Comparison of ENCODE assay signal across 11 cellular contexts in genomic region chr3:87272718-87273337, GRCh38. TPM values are rescaled to one million over a fixed set of nuclear protein-coding genes. Genes with fewer than 3 reads are reported as not detected.
DNase-seq lines count a peak whose midpoint lies in the region; ATAC-seq lines count a peak whose summit lies in the region.
"Had no signal": no experiment of that assay in that cellular context is flagged by ENCODE, and none has a peak within 500 bp of the region (broad histone marks: within the 10 kb centered on the region; RNA-seq: fewer than 3 reads in every experiment).

No MANE protein-coding gene starts in this region.

- ATAC-seq in GM18868 (IDR thresholded peaks at IDR 0.05; ENCODE audit: unreplicated experiment) (peak; percentile 91), GM21423 (IDR thresholded peaks at IDR 0.05; ENCODE audit: unreplicated experiment) (peak; percentile 80), HG03025 (IDR thresholded peaks at IDR 0.05; ENCODE audit: low FRiP score, unreplicated experiment) (peak; percentile 89), left colon (no peak), left cardiac atrium (no peak)
- ATAC-seq: esophagus mucosa, Panc1 had no signal

- intact Hi-C loops in left colon (cut with DNase I, micrococcal nuclease) (no loop called here), left cardiac atrium (cut with DNase I) (no loop called here)

- peak; percentile 3 for DNase-seq in germinal center (ENCODE audit: low spot score)
- no peak for DNase-seq in iPS-NIHi7 (ENCODE audit: extremely low spot score)
- no peak for DNase-seq in left colon
- DNase-seq in left cardiac atrium = no peak
- DNase-seq: Calu3, NCI-H2171 treated with DMSO at 0.1 percent for 48 hours had no signal

RNA-seq across cellular contexts. Expression of gene POU1F1, which starts 3.6 kb away (rescaled TPM):
- total RNA-seq in left colon (not detected), left cardiac atrium (not detected)
- total RNA-seq: Calu3, esophagus mucosa had no signal

RNA-seq across cellular contexts. Expression of gene CHMP2B, which starts 45.7 kb away (rescaled TPM):
- total RNA-seq in left colon (100 to 1,000 TPM in 1 of 2 donors, 10 to 100 TPM in 1; 79.0 to 103 TPM), left cardiac atrium (10 to 100 TPM; 27.0 to 41.8 TPM)

Comparison
In these comparisons a context has a peak if more than half of its experiments do, and no peak if none do; other contexts are left out.
1. ATAC-seq: peak in GM18868 (single experiment), GM21423 (single experiment) and HG03025 (single experiment); none in left colon (single experiment) and left cardiac atrium (0 of 2).